ENCODE assay signal across 22 cellular contexts in genomic region chr20:50390685-50391443, GRCh38.
DNase-seq lines count a peak whose midpoint lies in the region; ATAC-seq and TF ChIP-seq lines count a peak whose summit lies in the region.
"Had no signal": no experiment of that assay in that cellular context is flagged by ENCODE, and none has a peak within 500 bp of the region (broad histone marks: within the 10 kb centered on the region; RNA-seq: fewer than 3 reads in every experiment).

No MANE protein-coding gene starts in this region.

- TF ChIP-seq CTCF in RWPE2 (IDR thresholded peaks at IDR 0.05; ENCODE audit: poor library complexity, severe bottlenecking) (no peak), psoas muscle (IDR thresholded peaks at IDR 0.05) (no peak), GM10266 (IDR thresholded peaks at IDR 0.05; ENCODE audit: control insufficient read depth, insufficient read depth, low read depth, missing control alignments) (no peak)

- H3K4me3 ChIP-seq in CD8-positive, alpha-beta memory T cell (ENCODE audit: low read length): no peak overlapping the region
- H3K4me3 ChIP-seq in RWPE2 (ENCODE audit: severe bottlenecking) (no peak overlapping the region), iPS-15b (ENCODE audit: low read depth, low read length) (no peak overlapping the region), psoas muscle (no peak overlapping the region)
- H3K4me3 ChIP-seq: cardiac muscle cell, esophagus muscularis mucosa, sigmoid colon, SK-N-MC, upper lobe of right lung had no signal

- ATAC-seq in RWPE2 (ENCODE audit: low read depth) (no peak), psoas muscle (no peak), HG03342 (IDR thresholded peaks at IDR 0.05; ENCODE audit: unreplicated experiment) (no peak), HG02852 (IDR thresholded peaks at IDR 0.05; ENCODE audit: unreplicated experiment) (no peak)
- ATAC-seq: activated T-cell treated with anti-CD3 and anti-CD28 coated beads, Interleukin-2, amount 50 U/mL, for 4 hours; HCT116; upper lobe of right lung had no signal

- no peak overlapping the region for H3K4me3 Mint-ChIP-seq in CD8-positive, alpha-beta memory T cell
- H3K4me3 Mint-ChIP-seq: activated B cell treated with CpG ODN at 0.5 μM for 24 hours; activated naive CD8-positive, alpha-beta T cell treated with anti-CD3 and anti-CD28 coated beads for 36 hours; activated T-cell treated with anti-CD3 and anti-CD28 coated beads, Interleukin-2, amount 50 U/mL, for 4 hours had no signal

- H3K9ac ChIP-seq in iPS-15b (ENCODE audit: low read depth, low read length): peak overlapping the region; percentile 24

- H3K27me3 Mint-ChIP-seq in CD8-positive, alpha-beta memory T cell: peaks cover 2 to 3% of the 10 kb centered on the region in 2 donors

- H3K4me1 Mint-ChIP-seq in CD8-positive, alpha-beta memory T cell: peaks cover 37 to 47% (median 41%) of the 10 kb centered on the region in 3 donors

- peaks cover 0 to 2% (median 0%) of the 10 kb centered on the region in 3 donors for H3K36me3 Mint-ChIP-seq in CD8-positive, alpha-beta memory T cell
- H3K36me3 Mint-ChIP-seq: activated naive CD8-positive, alpha-beta T cell treated with anti-CD3 and anti-CD28 coated beads for 36 hours had no signal

- 77 to 90% (median 82%) methylated on average over 15 of the region's 15 CpGs for WGBS in psoas muscle, 3 donors

- H3K27ac ChIP-seq in CD8-positive, alpha-beta memory T cell (ENCODE audit: low read depth, low read length): no peak overlapping the region
- H3K27ac ChIP-seq in RWPE2 (ENCODE audit: poor library complexity, severe bottlenecking) (no peak overlapping the region), psoas muscle (peak overlapping the region; percentile 72)
- H3K27ac ChIP-seq: cardiac muscle cell, esophagus muscularis mucosa, sigmoid colon, SK-N-MC had no signal

- intact Hi-C loops in psoas muscle (cut with DNase I): no loop called here

- CTCF ChIA-PET in CD8-positive, alpha-beta memory T cell (lab: Charles Lee): interaction anchor here (1.2 kb wide), 1 partner anchor 11 kb away, joined by 4 read pairs; no protein-coding TSS in a partner anchor

- no peaks in the 10 kb centered on the region for H3K27me3 ChIP-seq in CD8-positive, alpha-beta memory T cell (ENCODE audit: insufficient read depth, low read length, poor library complexity, severe bottlenecking)
- H3K27me3 ChIP-seq in RWPE2 (ENCODE audit: insufficient read depth, poor library complexity, severe bottlenecking): no peaks in the 10 kb centered on the region
- H3K27me3 ChIP-seq in iPS-15b (ENCODE audit: control insufficient read depth, insufficient read depth, low read length): no peaks in the 10 kb centered on the region
- H3K27me3 ChIP-seq in psoas muscle (ENCODE audit: insufficient read depth in 3 of 3, low read length in 2 of 3): no peaks in the 10 kb centered on the region
- H3K27me3 ChIP-seq: cardiac muscle cell, esophagus muscularis mucosa, sigmoid colon, upper lobe of right lung had no signal

- no peaks in the 10 kb centered on the region for H3K9me3 ChIP-seq in CD8-positive, alpha-beta memory T cell (ENCODE audit: low read length)
- no peaks in the 10 kb centered on the region for H3K9me3 ChIP-seq in RWPE2 (ENCODE audit: severe bottlenecking)
- no peaks in the 10 kb centered on the region for H3K9me3 ChIP-seq in iPS-15b (ENCODE audit: control insufficient read depth, insufficient read depth, low read length)
- no peaks in the 10 kb centered on the region for H3K9me3 ChIP-seq in psoas muscle
- H3K9me3 ChIP-seq: esophagus muscularis mucosa, sigmoid colon, upper lobe of right lung had no signal

- peak overlapping the region in 6 of 8 donors; percentile 23 to 79 (median 36) for H3K27ac Mint-ChIP-seq in CD8-positive, alpha-beta memory T cell
- H3K27ac Mint-ChIP-seq: activated B cell treated with CpG ODN at 0.5 μM for 24 hours; activated naive CD8-positive, alpha-beta T cell treated with anti-CD3 and anti-CD28 coated beads for 36 hours had no signal

- H3K9me3 Mint-ChIP-seq in CD8-positive, alpha-beta memory T cell: no peaks in the 10 kb centered on the region
- H3K9me3 Mint-ChIP-seq: activated B cell treated with CpG ODN at 0.5 μM for 24 hours; activated naive CD8-positive, alpha-beta T cell treated with anti-CD3 and anti-CD28 coated beads for 36 hours; activated T-cell treated with anti-CD3 and anti-CD28 coated beads, Interleukin-2, amount 50 U/mL, for 4 hours had no signal

- POLR2A ChIA-PET in CD8-positive, alpha-beta memory T cell (lab: Charles Lee): no interaction called here

- DNase-seq in CD8-positive, alpha-beta memory T cell: no peak
- DNase-seq in RWPE2 (ENCODE audit: low spot score) (peak; percentile 82), psoas muscle (no peak), AML-193 (lab: John Stamatoyannopoulos, UW) (no peak), GM10266 (ENCODE audit: extremely low spot score) (no peak)
- DNase-seq: activated B cell treated with CpG ODN at 0.5 μM for 24 hours; activated gamma-delta T cell; activated naive CD8-positive, alpha-beta T cell treated with anti-CD3 and anti-CD28 coated beads for 36 hours; activated T-cell treated with anti-CD3 and anti-CD28 coated beads, Interleukin-2, amount 50 U/mL, for 4 hours; cortex of kidney; foreskin fibroblast; NCI-H82; sigmoid colon; stimulated activated CD4-positive, alpha-beta T cell treated with anti-CD3 and anti-CD28 coated beads, Interleukin-4, amount 100 ng/mL, for 24 hours; upper lobe of right lung had no signal

- H3K4me1 ChIP-seq in CD8-positive, alpha-beta memory T cell (ENCODE audit: insufficient read depth, low read length): peaks cover 29% of the 10 kb centered on the region
- H3K4me1 ChIP-seq in RWPE2 (ENCODE audit: insufficient read depth, poor library complexity, severe bottlenecking): peaks cover 3% of the 10 kb centered on the region
- no peaks in the 10 kb centered on the region for H3K4me1 ChIP-seq in iPS-15b (ENCODE audit: control insufficient read depth, insufficient read depth, low read length)
- peaks cover 39% of the 10 kb centered on the region for H3K4me1 ChIP-seq in psoas muscle

- H3K36me3 ChIP-seq in CD8-positive, alpha-beta memory T cell (ENCODE audit: insufficient read depth, low read length): no peaks in the 10 kb centered on the region
- H3K36me3 ChIP-seq in RWPE2 (ENCODE audit: low read depth) (no peaks in the 10 kb centered on the region), iPS-15b (ENCODE audit: control insufficient read depth, insufficient read depth, low read length) (no peaks in the 10 kb centered on the region), psoas muscle (ENCODE audit: insufficient read depth in 1 of 2, low read depth in 1 of 2) (no peaks in the 10 kb centered on the region)
- H3K36me3 ChIP-seq: cardiac muscle cell, esophagus muscularis mucosa, sigmoid colon, upper lobe of right lung had no signal
